15 cellular contexts compared by ENCODE assay signal in genomic region chr4:55742655-55743191, GRCh38.
A peak's percentile ranks its signal among the peaks of the same experiment; 100 is the strongest.
DNase-seq lines count a peak whose midpoint lies in the region; ATAC-seq and TF ChIP-seq lines count a peak whose summit lies in the region.
"Had no signal": no experiment of that assay in that cellular context is flagged by ENCODE, and none has a peak within 500 bp of the region (broad histone marks: within the 10 kb centered on the region; RNA-seq: fewer than 3 reads in every experiment).

No MANE protein-coding gene starts in this region.

- H3K9me3 Mint-ChIP-seq in stimulated activated naive CD8-positive, alpha-beta T cell treated with anti-CD3 and anti-CD28 coated beads, Interleukin-15, amount 100 ng/mL, for 72 hours: no peaks in the 10 kb centered on the region

- H3K36me3 ChIP-seq in mesenchymal stem cell (ENCODE audit: control insufficient read depth in 1 of 2, insufficient read depth in 2 of 2, low read depth in 1 of 2, low read length in 2 of 2): no peaks in the 10 kb centered on the region
- H3K36me3 ChIP-seq: ascending aorta, BLaER1 had no signal

- H2AFZ ChIP-seq in mesenchymal stem cell (ENCODE audit: low read depth, low read length): no peak overlapping the region

- H2BK120ac ChIP-seq in mesenchymal stem cell (ENCODE audit: low read depth, low read length): no peak overlapping the region

- H3K9ac ChIP-seq in mesenchymal stem cell (ENCODE audit: low read length): no peak overlapping the region
- H3K9ac ChIP-seq: BLaER1 had no signal

- H3K27ac ChIP-seq in mesenchymal stem cell (ENCODE audit: low read length, poor library complexity, severe bottlenecking): no peak overlapping the region
- H3K27ac ChIP-seq in right cardiac atrium (ENCODE audit: low read length): no peak overlapping the region
- H3K27ac ChIP-seq: ascending aorta, BLaER1 had no signal

- no peak overlapping the region for H3K23ac ChIP-seq in mesenchymal stem cell (ENCODE audit: low read length in 2 of 2)

- no peaks in the 10 kb centered on the region for H3K4me1 Mint-ChIP-seq in stimulated activated naive CD8-positive, alpha-beta T cell treated with anti-CD3 and anti-CD28 coated beads, Interleukin-15, amount 100 ng/mL, for 72 hours

- intact Hi-C loops in right cardiac atrium (cut with DNase I): no loop called here

- peak overlapping the region in 1 of 2 experiments; percentile 24 for H3K4ac ChIP-seq in mesenchymal stem cell (ENCODE audit: low read depth in 1 of 2, low read length in 2 of 2)

- H2BK15ac ChIP-seq in mesenchymal stem cell (ENCODE audit: low read depth, poor library complexity, severe bottlenecking): no peak overlapping the region

- no peak overlapping the region for H2AK5ac ChIP-seq in mesenchymal stem cell (ENCODE audit: low read length, severe bottlenecking)

- TF ChIP-seq CTCF in AG10803 (conservative IDR thresholded peaks at IDR 0.05; ENCODE audit: low read length) (no peak), astrocyte of the spinal cord (IDR thresholded peaks at IDR 0.05; ENCODE audit: low read depth, low read length) (no peak)

- ATAC-seq in stimulated activated naive CD8-positive, alpha-beta T cell treated with anti-CD3 and anti-CD28 coated beads, Interleukin-15, amount 100 ng/mL, for 72 hours: no peak
- no peak for ATAC-seq in right cardiac atrium
- no peak for ATAC-seq in HG02840 (IDR thresholded peaks at IDR 0.05; ENCODE audit: low FRiP score, unreplicated experiment)
- ATAC-seq: stimulated activated naive CD8-positive, alpha-beta T cell treated with anti-CD3 and anti-CD28 coated beads, Interleukin-15, Interleukin-2, amounts not matched to agents 100 U/mL and 50 U/mL, for 24 hours had no signal

- no peak overlapping the region for H4K8ac ChIP-seq in mesenchymal stem cell (ENCODE audit: low read length)

- no peaks in the 10 kb centered on the region for H3K79me1 ChIP-seq in mesenchymal stem cell (replicated peaks; ENCODE audit: low read length, poor library complexity, severe bottlenecking)

- no peak overlapping the region for H3K27ac Mint-ChIP-seq in stimulated activated naive CD8-positive, alpha-beta T cell treated with anti-CD3 and anti-CD28 coated beads, Interleukin-15, amount 100 ng/mL, for 72 hours

- peaks cover 7 to 9% of the 10 kb centered on the region in 2 experiments for H3K27me3 ChIP-seq in mesenchymal stem cell (ENCODE audit: control insufficient read depth in 1 of 2, insufficient read depth in 1 of 2, low read length in 2 of 2)
- no peaks in the 10 kb centered on the region for H3K27me3 ChIP-seq in right cardiac atrium (ENCODE audit: control insufficient read depth, insufficient read depth)
- H3K27me3 ChIP-seq: ascending aorta, BLaER1 had no signal

- H3K9me3 ChIP-seq in mesenchymal stem cell (ENCODE audit: control insufficient read depth, low read length) (no peaks in the 10 kb centered on the region), right cardiac atrium (ENCODE audit: control insufficient read depth, low read length) (no peaks in the 10 kb centered on the region)
- H3K9me3 ChIP-seq: ascending aorta, BLaER1 had no signal

- DNase-seq in AG10803 (ENCODE audit: low read depth) (peak; percentile 13), M059J (ENCODE audit: low read depth) (peak; percentile 25), astrocyte of the spinal cord (ENCODE audit: low read depth, low spot score) (peak; percentile 45), mesenchymal stem cell (peak; percentile 85), right cardiac atrium (no peak)
- no peak for DNase-seq in stimulated activated naive CD8-positive, alpha-beta T cell treated with anti-CD3 and anti-CD28 coated beads, Interleukin-15, amount 100 ng/mL, for 72 hours
- no peak for DNase-seq in stimulated activated CD4-positive, alpha-beta T cell treated with anti-CD3 and anti-CD28 coated beads, Interleukin-2, amount 100 ng/mL, for 24 hours
- DNase-seq: activated CD4-positive, alpha-beta T cell treated with anti-CD3 and anti-CD28 coated beads for 4 hours; NCI-H1417; stimulated activated CD4-positive, alpha-beta T cell treated with anti-CD3 and anti-CD28 coated beads, Interleukin-4, amount 100 ng/mL, for 1 hour; stimulated activated naive CD8-positive, alpha-beta T cell treated with anti-CD3 and anti-CD28 coated beads, Interleukin-15, Interleukin-2, amounts not matched to agents 100 U/mL and 50 U/mL, for 24 hours had no signal

- H3K4me3 Mint-ChIP-seq in stimulated activated naive CD8-positive, alpha-beta T cell treated with anti-CD3 and anti-CD28 coated beads, Interleukin-15, amount 100 ng/mL, for 72 hours: no peak overlapping the region

- H3K4me2 ChIP-seq in mesenchymal stem cell (ENCODE audit: low read length, poor library complexity, severe bottlenecking): no peak overlapping the region
- H3K4me2 ChIP-seq: BLaER1 had no signal

- H3K27me3 Mint-ChIP-seq in stimulated activated naive CD8-positive, alpha-beta T cell treated with anti-CD3 and anti-CD28 coated beads, Interleukin-15, amount 100 ng/mL, for 72 hours: peaks cover 66% of the 10 kb centered on the region

- in situ Hi-C loops in astrocyte of the spinal cord (cut with HindIII; ENCODE audit: low sequenced_read_pairs): no loop called here

- no peak overlapping the region for H2BK5ac ChIP-seq in mesenchymal stem cell (ENCODE audit: low read depth, low read length, poor library complexity, severe bottlenecking)

- 36% methylated on average over 5 of the region's 5 CpGs for WGBS in mesenchymal stem cell
- 34% methylated on average over 5 of the region's 5 CpGs for WGBS in right cardiac atrium

- H3K4me1 ChIP-seq in mesenchymal stem cell (ENCODE audit: control insufficient read depth, insufficient read depth, low read depth, low read length) (peaks cover 3% of the 10 kb centered on the region), right cardiac atrium (ENCODE audit: control insufficient read depth, insufficient read depth, low read length) (no peaks in the 10 kb centered on the region)
- H3K4me1 ChIP-seq: ascending aorta, BLaER1 had no signal

- H3K18ac ChIP-seq in mesenchymal stem cell (ENCODE audit: low read depth in 1 of 2, low read length in 2 of 2): peak overlapping the region; percentile 9 to 18

- H4K91ac ChIP-seq in mesenchymal stem cell (ENCODE audit: low read length): no peak overlapping the region

- H2BK12ac ChIP-seq in mesenchymal stem cell (ENCODE audit: low read length in 2 of 2): no peak overlapping the region

- H3K4me3 ChIP-seq in AG10803 (ENCODE audit: low read length): no peak overlapping the region
- no peak overlapping the region for H3K4me3 ChIP-seq in astrocyte of the spinal cord (ENCODE audit: low read depth, low read length)
- no peak overlapping the region for H3K4me3 ChIP-seq in mesenchymal stem cell (ENCODE audit: insufficient read depth in 1 of 2, low read depth in 1 of 2, low read length in 2 of 2)
- no peak overlapping the region for H3K4me3 ChIP-seq in right cardiac atrium (ENCODE audit: low read length)
- H3K4me3 ChIP-seq: ascending aorta, BLaER1, lung had no signal

- H3K14ac ChIP-seq in mesenchymal stem cell (ENCODE audit: low read length in 2 of 2): no peak overlapping the region

Comparison
In these comparisons a context has a peak if more than half of its experiments do, and no peak if none do; other contexts are left out.
1. DNase-seq: peak in AG10803 (single experiment), M059J (single experiment), astrocyte of the spinal cord (single experiment) and mesenchymal stem cell (single experiment); none in stimulated activated naive CD8-positive, alpha-beta T cell treated with anti-CD3 and anti-CD28 coated beads, Interleukin-15, amount 100 ng/mL, for 72 hours (0 of 2), right cardiac atrium (0 of 3) and stimulated activated CD4-positive, alpha-beta T cell treated with anti-CD3 and anti-CD28 coated beads, Interleukin-2, amount 100 ng/mL, for 24 hours (0 of 2).